1 cellular context compared by ENCODE assay signal in genomic region chr2:145110668-145111067, GRCh38.
TF ChIP-seq lines count a peak whose summit lies in the region.

No MANE protein-coding gene starts in this region.

TF ChIP-seq in IMR-90, 13 proteins besides CTCF, POLR2A, EP300 and RAD21:
- TF ChIP-seq BHLHE40 (IDR thresholded peaks at IDR 0.05; ENCODE audit: low read depth, low read length): no peak
- no peak for TF ChIP-seq RCOR1 (IDR thresholded peaks at IDR 0.05; ENCODE audit: insufficient replicate concordance, low read length)
- no peak for TF ChIP-seq USF2 (IDR thresholded peaks at IDR 0.05; ENCODE audit: low read depth, low read length)
